In the genomic region with DNA sequence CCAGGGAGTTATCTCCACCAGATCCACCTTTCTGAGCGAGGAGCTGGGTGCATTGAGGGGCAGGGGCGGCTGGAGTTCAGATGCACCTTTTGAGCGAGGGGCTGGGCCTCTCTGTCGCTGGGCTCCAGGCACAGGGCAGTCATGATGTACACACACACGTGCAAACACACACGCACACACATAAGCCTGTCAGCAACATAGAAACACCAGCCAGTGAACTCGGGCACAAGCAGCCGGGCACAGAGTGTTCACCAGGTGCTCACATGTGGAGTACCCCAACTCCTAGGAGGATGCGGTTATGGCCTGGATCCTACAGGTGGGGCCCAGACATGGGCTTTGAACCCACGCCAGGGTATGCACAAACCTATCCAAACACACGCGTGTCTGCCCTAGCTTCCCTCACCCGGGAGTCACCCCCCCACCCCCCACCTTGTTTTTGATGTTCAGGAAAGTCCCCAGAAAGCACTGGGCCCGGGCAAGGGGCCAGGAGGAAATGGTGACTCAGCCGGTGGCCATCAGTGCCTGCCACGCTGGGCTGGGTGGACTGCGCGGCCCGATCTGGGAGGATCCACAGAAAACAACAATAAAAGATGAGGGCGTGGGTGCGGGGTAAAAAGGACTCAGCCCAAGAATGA, we compare ENCODE assay signal across 8 cellular contexts. TPM values are rescaled to one million over a fixed set of nuclear protein-coding genes. Genes with fewer than 3 reads are reported as not detected.
DNase-seq lines count a peak whose midpoint lies in the region; ATAC-seq and TF ChIP-seq lines count a peak whose summit lies in the region.

No MANE protein-coding gene starts in this region.

- peak overlapping the region; percentile 93 for H3K9ac ChIP-seq in BLaER1
- H3K9ac ChIP-seq in MM.1S (ENCODE audit: low read length) = no peak overlapping the region
- H3K9ac ChIP-seq in trophoblast cell (ENCODE audit: low read length) = no peak overlapping the region
- no peak overlapping the region for H3K9ac ChIP-seq in endodermal cell (ENCODE audit: extremely low read depth, low read length, poor library complexity, severe bottlenecking)

- H3K9me2 ChIP-seq in MM.1S (replicated peaks; ENCODE audit: insufficient read depth, low read length) = no peaks in the 10 kb centered on the region

- H3K9me3 ChIP-seq in BLaER1 (no peaks in the 10 kb centered on the region), MM.1S (replicated peaks; ENCODE audit: insufficient read depth, low read length) (no peaks in the 10 kb centered on the region), trophoblast cell (ENCODE audit: insufficient read depth, low read depth, low read length) (peaks cover 3% of the 10 kb centered on the region), endodermal cell (ENCODE audit: control insufficient read depth, low read length) (no peaks in the 10 kb centered on the region)

- H3K36me3 Mint-ChIP-seq in endodermal cell (ENCODE audit: low read depth) = no peaks in the 10 kb centered on the region

- no peaks in the 10 kb centered on the region for H3K27me3 Mint-ChIP-seq in endodermal cell (ENCODE audit: insufficient read depth)

- no peak overlapping the region for H2BK5ac ChIP-seq in trophoblast cell (ENCODE audit: low read depth, low read length, poor library complexity)

- no peak overlapping the region for H3K27ac Mint-ChIP-seq in endodermal cell

- no peak overlapping the region for H4K8ac ChIP-seq in trophoblast cell (ENCODE audit: low read depth, low read length)

- no peak overlapping the region for H3K4ac ChIP-seq in trophoblast cell (ENCODE audit: low read depth, low read length)

- H4K91ac ChIP-seq in trophoblast cell (ENCODE audit: low read depth, low read length) = no peak overlapping the region

- H3K4me3 ChIP-seq in BLaER1 (peak overlapping the region; percentile 56; the same call in 1 of the 2 replicates), MM.1S (ENCODE audit: low read length) (no peak overlapping the region), fibroblast of mammary gland (ENCODE audit: control insufficient read depth, low read depth, low read length) (no peak overlapping the region), trophoblast cell (ENCODE audit: low read depth, low read length) (no peak overlapping the region), endodermal cell (ENCODE audit: low read length) (no peak overlapping the region)

- no peaks in the 10 kb centered on the region for H3K9me3 Mint-ChIP-seq in endodermal cell

- no CpG with 5 or more reads among the region's 21 CpGs for WGBS in trophoblast cell (ENCODE audit: extremely low coverage, insufficient coverage, insufficient read length)
- 94% methylated on average over 7 to 21 of the region's 21 CpGs for WGBS in endodermal cell (ENCODE audit: insufficient coverage in 1 of 2, insufficient read length in 1 of 2), 2 experiments

- H3K4me1 ChIP-seq in BLaER1 = peaks cover 82% of the 10 kb centered on the region
- H3K4me1 ChIP-seq in MM.1S (ENCODE audit: low read length) = peaks cover 4% of the 10 kb centered on the region; the same call in 1 of the 2 replicates
- H3K4me1 ChIP-seq in trophoblast cell (ENCODE audit: control insufficient read depth in 1 of 2, insufficient read depth in 2 of 2, low read length in 2 of 2) = no peaks in the 10 kb centered on the region
- no peaks in the 10 kb centered on the region for H3K4me1 ChIP-seq in endodermal cell (ENCODE audit: control insufficient read depth, insufficient read depth, low read length)

- DNase-seq in MM.1S (no peak), fibroblast of mammary gland (ENCODE audit: low read depth) (peak; percentile 80), trophoblast cell (peak; percentile 34 to 43), endodermal cell (no peak)
- peak; percentile 64 to 72 for DNase-seq in activated T-cell treated with anti-CD3 and anti-CD28 coated beads, Interleukin-2, amount 50 U/mL, for 48 hours

- no peak overlapping the region for H3K14ac ChIP-seq in trophoblast cell (ENCODE audit: low read length)

- peak overlapping the region; percentile 95; the same call in 1 of the 2 replicates for H2AFZ ChIP-seq in MM.1S (ENCODE audit: low read length)
- no peak overlapping the region for H2AFZ ChIP-seq in trophoblast cell (ENCODE audit: insufficient read depth, low read length, poor library complexity)

- H3K23ac ChIP-seq in trophoblast cell (ENCODE audit: low read length) = no peak overlapping the region

- TF ChIP-seq CTCF in MM.1S (IDR thresholded peaks at IDR 0.05; ENCODE audit: low read length) (no peak), fibroblast of mammary gland (conservative IDR thresholded peaks at IDR 0.05; ENCODE audit: control insufficient read depth, insufficient read depth, low read depth, low read length) (no peak), endodermal cell (conservative IDR thresholded peaks at IDR 0.05) (no peak)

- no peak overlapping the region for H2BK12ac ChIP-seq in trophoblast cell (ENCODE audit: low read length)

- H3K79me1 ChIP-seq in trophoblast cell (ENCODE audit: low read length) = no peaks in the 10 kb centered on the region

- H4K12ac ChIP-seq in trophoblast cell (ENCODE audit: low read depth, low read length) = no peak overlapping the region

- no peaks in the 10 kb centered on the region for H3K27me3 ChIP-seq in BLaER1
- peaks cover 49% of the 10 kb centered on the region for H3K27me3 ChIP-seq in MM.1S (replicated peaks; ENCODE audit: insufficient read depth, low read length)
- no peaks in the 10 kb centered on the region for H3K27me3 ChIP-seq in trophoblast cell (ENCODE audit: insufficient read depth, low read length)
- no peaks in the 10 kb centered on the region for H3K27me3 ChIP-seq in endodermal cell (ENCODE audit: control insufficient read depth, insufficient read depth, low read length, poor library complexity, severe bottlenecking)

- H3K4me1 Mint-ChIP-seq in endodermal cell = no peaks in the 10 kb centered on the region

- H3K4me2 ChIP-seq in BLaER1 = peak overlapping the region; percentile 90
- peak overlapping the region; percentile 37; the same call in 1 of the 2 replicates for H3K4me2 ChIP-seq in MM.1S (ENCODE audit: low read depth, low read length)
- no peak overlapping the region for H3K4me2 ChIP-seq in trophoblast cell (ENCODE audit: low read length)

- no peak for ATAC-seq in HG03045 (IDR thresholded peaks at IDR 0.05; ENCODE audit: unreplicated experiment)
- ATAC-seq in GM19035 (IDR thresholded peaks at IDR 0.05; ENCODE audit: unreplicated experiment) = no peak

- H2AK5ac ChIP-seq in trophoblast cell (ENCODE audit: low read length) = no peak overlapping the region

- no peak overlapping the region for H3K4me3 Mint-ChIP-seq in endodermal cell

- H4K20me1 ChIP-seq in BLaER1 (no peaks in the 10 kb centered on the region), MM.1S (ENCODE audit: insufficient read depth, low read length) (no peaks in the 10 kb centered on the region)

- H3K36me3 ChIP-seq in BLaER1 = no peaks in the 10 kb centered on the region
- H3K36me3 ChIP-seq in MM.1S (replicated peaks; ENCODE audit: insufficient read depth, low read length) = no peaks in the 10 kb centered on the region
- no peaks in the 10 kb centered on the region for H3K36me3 ChIP-seq in trophoblast cell (ENCODE audit: control insufficient read depth in 1 of 2, insufficient read depth in 2 of 2, low read length in 2 of 2)
- no peaks in the 10 kb centered on the region for H3K36me3 ChIP-seq in endodermal cell (ENCODE audit: control insufficient read depth, insufficient read depth, low read length)

- H2BK120ac ChIP-seq in trophoblast cell (ENCODE audit: insufficient read depth, low read length, poor library complexity) = no peak overlapping the region

- H3K18ac ChIP-seq in trophoblast cell (ENCODE audit: low read length) = no peak overlapping the region

- peak overlapping the region; percentile 99 for H3K27ac ChIP-seq in BLaER1
- no peak overlapping the region for H3K27ac ChIP-seq in MM.1S (ENCODE audit: low read length)
- no peak overlapping the region for H3K27ac ChIP-seq in trophoblast cell (ENCODE audit: low read depth, low read length)
- H3K27ac ChIP-seq in endodermal cell (ENCODE audit: low read depth, low read length) = no peak overlapping the region

- H3F3A ChIP-seq in MM.1S (ENCODE audit: insufficient read depth, low read length) = no peaks in the 10 kb centered on the region

- no peaks in the 10 kb centered on the region for H3K79me2 ChIP-seq in MM.1S (ENCODE audit: low read length)
- no peaks in the 10 kb centered on the region for H3K79me2 ChIP-seq in trophoblast cell (ENCODE audit: control insufficient read depth, insufficient read depth, low read length, poor library complexity)

RNA-seq across cellular contexts. Expression of gene ARRDC2, which starts 13.3 kb away (rescaled TPM):
- 1.5 TPM in 2 replicates for polyA plus RNA-seq in trophoblast cell (2013)
- total RNA-seq in endodermal cell = 1 to 10 TPM; 6.8 to 7.0 TPM
- polyA plus RNA-seq in endodermal cell (2013, experiment 1 of 2) = 3.3 TPM
- 2.4 TPM for polyA plus RNA-seq in endodermal cell (2013, experiment 2 of 2)

RNA-seq across cellular contexts. Expression of gene KCNN1, which starts 54.3 kb away (rescaled TPM):
- polyA plus RNA-seq in trophoblast cell (2013) = 0.31 and 0.48 TPM in 2 replicates
- total RNA-seq in endodermal cell = 1 to 10 TPM; 5.8 to 8.2 TPM
- 13.1 TPM for polyA plus RNA-seq in endodermal cell (2013, experiment 1 of 2)
- polyA plus RNA-seq in endodermal cell (2013, experiment 2 of 2) = 11.3 TPM

Comparison
In these comparisons a context has a peak if more than half of its experiments do, and no peak if none do; other contexts are left out.
1. DNase-seq: peak in activated T-cell treated with anti-CD3 and anti-CD28 coated beads, Interleukin-2, amount 50 U/mL, for 48 hours (2 of 2), fibroblast of mammary gland (single experiment) and trophoblast cell (2 of 2); none in MM.1S (single experiment) and endodermal cell (single experiment).